ENCODE assay signal across 27 cellular contexts in genomic region chr10:33758299-33758698, GRCh38.
"Had no signal": no experiment of that assay in that cellular context is flagged by ENCODE, and none has a peak within 500 bp of the region (broad histone marks: within the 10 kb centered on the region; RNA-seq: fewer than 3 reads in every experiment).

No MANE protein-coding gene starts in this region.

- H3K27ac ChIP-seq: left lung, lower lobe of right lung, pancreas, prostate gland, sigmoid colon, spleen, tibial nerve, uterus had no signal

- H3K36me3 Mint-ChIP-seq: naive thymus-derived CD8-positive, alpha-beta T cell; stimulated activated memory B cell treated with anti-CD40 and anti-IgM and Interleukin-4, amounts not matched to agents 10 μg/mL and 1 μg/mL and 100 μg/mL, for 72 hours; type B pancreatic cell had no signal

- H3K4me3 Mint-ChIP-seq: naive thymus-derived CD8-positive, alpha-beta T cell; nephron; neural crest cell; stimulated activated memory B cell treated with anti-CD40 and anti-IgM and Interleukin-4, amounts not matched to agents 10 μg/mL and 1 μg/mL and 100 μg/mL, for 72 hours; stimulated activated naive CD8-positive, alpha-beta T cell treated with anti-CD3 and anti-CD28 coated beads, Interleukin-15, amount 100 ng/mL, for 72 hours; type B pancreatic cell had no signal

- H3K9me3 ChIP-seq: left lung, lower lobe of right lung, pancreas, prostate gland, sigmoid colon, tibial nerve, uterus had no signal

- ATAC-seq: left colon; left lung; lower lobe of right lung; naive thymus-derived CD8-positive, alpha-beta T cell; pancreas; right cardiac atrium; stimulated activated memory B cell treated with anti-CD40 and anti-IgM and Interleukin-4, amounts not matched to agents 10 μg/mL and 1 μg/mL and 100 μg/mL, for 72 hours; stimulated activated naive CD8-positive, alpha-beta T cell treated with anti-CD3 and anti-CD28 coated beads, Interleukin-15, amount 100 ng/mL, for 72 hours had no signal

- H3K9me3 Mint-ChIP-seq: type B pancreatic cell had no signal

- DNase-seq: hippocampal formation; kidney; left colon; left lung; lower lobe of right lung; mammary epithelial cell; mesenchymal stem cell; naive thymus-derived CD8-positive, alpha-beta T cell; nucleus accumbens; pancreas; posterior cingulate gyrus; retina; right cardiac atrium; sigmoid colon; small intestine; spleen; stimulated activated CD4-positive, alpha-beta T cell treated with anti-CD3 and anti-CD28 coated beads, Interleukin-4, amount 100 ng/mL, for 24 hours; stimulated activated naive CD4-positive, alpha-beta T cell treated with Interleukin-2 at 50 U/mL for 16 hours; stimulated activated naive CD8-positive, alpha-beta T cell treated with anti-CD3 and anti-CD28 coated beads, Interleukin-15, amount 100 ng/mL, for 72 hours; substantia nigra; uterus had no signal

- H3K27me3 ChIP-seq: left lung, pancreas, sigmoid colon, spleen, tibial nerve, uterus had no signal

- H3K27ac Mint-ChIP-seq: naive thymus-derived CD8-positive, alpha-beta T cell; nephron; stimulated activated memory B cell treated with anti-CD40 and anti-IgM and Interleukin-4, amounts not matched to agents 10 μg/mL and 1 μg/mL and 100 μg/mL, for 72 hours; type B pancreatic cell had no signal

- H3K4me1 ChIP-seq: left lung, lower lobe of right lung, pancreas, prostate gland, sigmoid colon, spleen, tibial nerve, uterus had no signal

- H3K4me3 ChIP-seq: left lung, lower lobe of right lung, pancreas, prostate gland, sigmoid colon, spleen, tibial nerve, uterus had no signal

- H3K4me1 Mint-ChIP-seq: naive thymus-derived CD8-positive, alpha-beta T cell; stimulated activated memory B cell treated with anti-CD40 and anti-IgM and Interleukin-4, amounts not matched to agents 10 μg/mL and 1 μg/mL and 100 μg/mL, for 72 hours; stimulated activated naive CD8-positive, alpha-beta T cell treated with anti-CD3 and anti-CD28 coated beads, Interleukin-15, amount 100 ng/mL, for 72 hours had no signal

- FAIRE-seq: kidney, pancreas, small intestine had no signal

- H3K36me3 ChIP-seq: left lung, lower lobe of right lung, pancreas, prostate gland, sigmoid colon, spleen, tibial nerve, uterus had no signal
